Comparison of ENCODE assay signal across 17 cellular contexts in genomic region chr11:100152751-100153150, GRCh38.
DNase-seq lines count a peak whose midpoint lies in the region; ATAC-seq, FAIRE-seq and TF ChIP-seq lines count a peak whose summit lies in the region.
"Had no signal": no experiment of that assay in that cellular context is flagged by ENCODE, and none has a peak within 500 bp of the region (broad histone marks: within the 10 kb centered on the region; RNA-seq: fewer than 3 reads in every experiment).

No MANE protein-coding gene starts in this region.

- no peak overlapping the region for H3K4me3 Mint-ChIP-seq in astrocyte (ENCODE audit: unreplicated experiment)
- H3K4me3 Mint-ChIP-seq in natural killer cell treated with Interleukin-12 subunit alpha and Interleukin-12 subunit beta and Interleukin-15 and Interleukin-18, amount 100 ng/mL, for 72 hours = no peak overlapping the region
- no peak overlapping the region for H3K4me3 Mint-ChIP-seq in activated T-cell treated with anti-CD3 and anti-CD28 coated beads, Interleukin-2, amount 50 U/mL, for 72 hours
- H3K4me3 Mint-ChIP-seq in activated naive CD4-positive, alpha-beta T cell treated with anti-CD3 and anti-CD28 coated beads for 36 hours = no peak overlapping the region
- H3K4me3 Mint-ChIP-seq: CD4-positive, alpha-beta T cell had no signal

- H3K9ac ChIP-seq in astrocyte (ENCODE audit: low read length) (no peak overlapping the region), smooth muscle cell (ENCODE audit: low read depth) (no peak overlapping the region)

- no peaks in the 10 kb centered on the region for H3K27me3 Mint-ChIP-seq in astrocyte (ENCODE audit: low read depth, unreplicated experiment)
- no peaks in the 10 kb centered on the region for H3K27me3 Mint-ChIP-seq in natural killer cell treated with Interleukin-12 subunit alpha and Interleukin-12 subunit beta and Interleukin-15 and Interleukin-18, amount 100 ng/mL, for 72 hours
- H3K27me3 Mint-ChIP-seq in activated T-cell treated with anti-CD3 and anti-CD28 coated beads, Interleukin-2, amount 50 U/mL, for 72 hours (ENCODE audit: low read depth) = no peaks in the 10 kb centered on the region
- H3K27me3 Mint-ChIP-seq in activated naive CD4-positive, alpha-beta T cell treated with anti-CD3 and anti-CD28 coated beads for 36 hours (ENCODE audit: low read depth) = no peaks in the 10 kb centered on the region
- H3K27me3 Mint-ChIP-seq: CD4-positive, alpha-beta T cell had no signal

- H3K4me1 ChIP-seq in astrocyte (ENCODE audit: insufficient read depth, low read length) (peaks cover 5% of the 10 kb centered on the region), smooth muscle cell (ENCODE audit: low read depth) (peaks cover 8% of the 10 kb centered on the region)
- H3K4me1 ChIP-seq: BE2C had no signal

- no peak for FAIRE-seq in astrocyte (lab: Jason Lieb, UNC)

- H3K27me3 ChIP-seq in astrocyte (ENCODE audit: insufficient read depth, low read length) (no peaks in the 10 kb centered on the region), smooth muscle cell (ENCODE audit: low read depth) (no peaks in the 10 kb centered on the region)
- H3K27me3 ChIP-seq: BE2C had no signal

- H2AFZ ChIP-seq in astrocyte (ENCODE audit: low read depth, low read length) = no peak overlapping the region
- peak overlapping the region; percentile 52 for H2AFZ ChIP-seq in smooth muscle cell (ENCODE audit: low read depth)

- H3F3A ChIP-seq in smooth muscle cell (ENCODE audit: low read depth) = no peaks in the 10 kb centered on the region

- H3K27ac ChIP-seq in astrocyte (ENCODE audit: low read depth, low read length) = no peak overlapping the region
- H3K27ac ChIP-seq in smooth muscle cell (ENCODE audit: low read depth) = peak overlapping the region; percentile 78
- H3K27ac ChIP-seq: HL-60, RWPE1 had no signal

- H3K36me3 ChIP-seq in astrocyte (ENCODE audit: insufficient read depth, low read length) = no peaks in the 10 kb centered on the region
- no peaks in the 10 kb centered on the region for H3K36me3 ChIP-seq in smooth muscle cell (ENCODE audit: low read depth)
- H3K36me3 ChIP-seq: BE2C had no signal

- H3K4me3 ChIP-seq in astrocyte (ENCODE audit: insufficient read depth, low read depth, low read length) (no peak overlapping the region), smooth muscle cell (no peak overlapping the region)

- H3K36me3 Mint-ChIP-seq in astrocyte (ENCODE audit: low read depth, unreplicated experiment) = no peaks in the 10 kb centered on the region
- peaks cover 5% of the 10 kb centered on the region for H3K36me3 Mint-ChIP-seq in natural killer cell treated with Interleukin-12 subunit alpha and Interleukin-12 subunit beta and Interleukin-15 and Interleukin-18, amount 100 ng/mL, for 72 hours
- H3K36me3 Mint-ChIP-seq in activated T-cell treated with anti-CD3 and anti-CD28 coated beads, Interleukin-2, amount 50 U/mL, for 72 hours (ENCODE audit: insufficient read depth in 2 of 2) = no peaks in the 10 kb centered on the region
- H3K36me3 Mint-ChIP-seq in activated naive CD4-positive, alpha-beta T cell treated with anti-CD3 and anti-CD28 coated beads for 36 hours (ENCODE audit: low read depth) = no peaks in the 10 kb centered on the region

- peak overlapping the region; percentile 89 for H3K27ac Mint-ChIP-seq in astrocyte (ENCODE audit: unreplicated experiment)
- H3K27ac Mint-ChIP-seq in natural killer cell treated with Interleukin-12 subunit alpha and Interleukin-12 subunit beta and Interleukin-15 and Interleukin-18, amount 100 ng/mL, for 72 hours = no peak overlapping the region
- no peak overlapping the region for H3K27ac Mint-ChIP-seq in activated T-cell treated with anti-CD3 and anti-CD28 coated beads, Interleukin-2, amount 50 U/mL, for 72 hours
- H3K27ac Mint-ChIP-seq in activated naive CD4-positive, alpha-beta T cell treated with anti-CD3 and anti-CD28 coated beads for 36 hours = no peak overlapping the region
- H3K27ac Mint-ChIP-seq: CD4-positive, alpha-beta T cell had no signal

- intact Hi-C loops in activated naive CD4-positive, alpha-beta T cell treated with anti-CD3 and anti-CD28 coated beads for 36 hours (cut with micrococcal nuclease) = no loop called here

- H3K4me2 ChIP-seq in astrocyte (ENCODE audit: low read length) = no peak overlapping the region
- peak overlapping the region; percentile 77 for H3K4me2 ChIP-seq in smooth muscle cell

- ATAC-seq in natural killer cell treated with Interleukin-12 subunit alpha and Interleukin-12 subunit beta and Interleukin-15 and Interleukin-18, amount 100 ng/mL, for 72 hours = no peak
- ATAC-seq in activated T-cell treated with anti-CD3 and anti-CD28 coated beads, Interleukin-2, amount 50 U/mL, for 72 hours (replicated peaks in 1 of 2) = no peak
- no peak for ATAC-seq in HG02852 (IDR thresholded peaks at IDR 0.05; ENCODE audit: unreplicated experiment)

- DNase-seq in NCI-H226 (peak; percentile 22), astrocyte (ENCODE audit: low read depth) (no peak), iris pigment epithelial cell (ENCODE audit: low read depth) (peak; percentile 10), smooth muscle cell (lab: John Stamatoyannopoulos, UW; ENCODE audit: unreplicated experiment) (no peak)
- no peak for DNase-seq in natural killer cell treated with Interleukin-12 subunit alpha and Interleukin-12 subunit beta and Interleukin-15 and Interleukin-18, amount 100 ng/mL, for 72 hours (ENCODE audit: low spot score)
- DNase-seq in activated T-cell treated with anti-CD3 and anti-CD28 coated beads, Interleukin-2, amount 50 U/mL, for 72 hours = no peak
- DNase-seq in activated naive CD4-positive, alpha-beta T cell treated with anti-CD3 and anti-CD28 coated beads for 36 hours = no peak
- DNase-seq: BE2C; CD4-positive, alpha-beta T cell; H7; MV-4-11; NCI-H1417 treated with DMSO at 0.1 percent for 48 hours; NCI-H1930; NCI-H446 treated with DMSO at 0.1 percent for 48 hours had no signal

- H3K9me3 Mint-ChIP-seq in astrocyte (ENCODE audit: unreplicated experiment) = peaks cover 4% of the 10 kb centered on the region
- peaks cover 13% of the 10 kb centered on the region for H3K9me3 Mint-ChIP-seq in natural killer cell treated with Interleukin-12 subunit alpha and Interleukin-12 subunit beta and Interleukin-15 and Interleukin-18, amount 100 ng/mL, for 72 hours
- peaks cover 12 to 14% of the 10 kb centered on the region in 2 donors for H3K9me3 Mint-ChIP-seq in activated T-cell treated with anti-CD3 and anti-CD28 coated beads, Interleukin-2, amount 50 U/mL, for 72 hours
- H3K9me3 Mint-ChIP-seq in activated naive CD4-positive, alpha-beta T cell treated with anti-CD3 and anti-CD28 coated beads for 36 hours = peaks cover 18% of the 10 kb centered on the region

- peaks cover 19% of the 10 kb centered on the region for H3K4me1 Mint-ChIP-seq in astrocyte (ENCODE audit: low read depth, unreplicated experiment)
- no peaks in the 10 kb centered on the region for H3K4me1 Mint-ChIP-seq in natural killer cell treated with Interleukin-12 subunit alpha and Interleukin-12 subunit beta and Interleukin-15 and Interleukin-18, amount 100 ng/mL, for 72 hours (ENCODE audit: low read depth in 2 of 2)
- H3K4me1 Mint-ChIP-seq in activated T-cell treated with anti-CD3 and anti-CD28 coated beads, Interleukin-2, amount 50 U/mL, for 72 hours (ENCODE audit: low read depth) = no peaks in the 10 kb centered on the region
- no peaks in the 10 kb centered on the region for H3K4me1 Mint-ChIP-seq in activated naive CD4-positive, alpha-beta T cell treated with anti-CD3 and anti-CD28 coated beads for 36 hours (ENCODE audit: low read depth)

- H4K20me1 ChIP-seq in astrocyte (ENCODE audit: insufficient read depth, low read length) (no peaks in the 10 kb centered on the region), smooth muscle cell (ENCODE audit: low read depth) (no peaks in the 10 kb centered on the region)

- CTCF ChIA-PET in activated naive CD4-positive, alpha-beta T cell treated with anti-CD3 and anti-CD28 coated beads for 36 hours (lab: Charles Lee) = no interaction called here

- H3K79me2 ChIP-seq in astrocyte (ENCODE audit: insufficient read depth, low read length) (no peaks in the 10 kb centered on the region), smooth muscle cell (ENCODE audit: low read depth) (no peaks in the 10 kb centered on the region)

- no peak for TF ChIP-seq CTCF in astrocyte (IDR thresholded peaks at IDR 0.05; ENCODE audit: insufficient read depth, low read depth, low read length)
- no peak for TF ChIP-seq CTCF in smooth muscle cell (IDR thresholded peaks at IDR 0.05; ENCODE audit: borderline replicate concordance, insufficient read depth, poor library complexity, severe bottlenecking)

- H3K9me3 ChIP-seq in astrocyte (ENCODE audit: insufficient read depth, low read depth, low read length) (no peaks in the 10 kb centered on the region), smooth muscle cell (replicated peaks; ENCODE audit: low read depth) (no peaks in the 10 kb centered on the region)
- H3K9me3 ChIP-seq: BE2C had no signal

Comparison
In these comparisons a context has a peak if more than half of its experiments do, and no peak if none do; other contexts are left out.
1. DNase-seq: peak in NCI-H226 (single experiment) and iris pigment epithelial cell (single experiment); none in astrocyte (single experiment), smooth muscle cell (single experiment), natural killer cell treated with Interleukin-12 subunit alpha and Interleukin-12 subunit beta and Interleukin-15 and Interleukin-18, amount 100 ng/mL, for 72 hours (single experiment), activated T-cell treated with anti-CD3 and anti-CD28 coated beads, Interleukin-2, amount 50 U/mL, for 72 hours (0 of 2) and activated naive CD4-positive, alpha-beta T cell treated with anti-CD3 and anti-CD28 coated beads for 36 hours (single experiment).